Comparison of ENCODE assay signal across 24 cellular contexts in genomic region chr6:17901493-17901892, GRCh38.
DNase-seq lines count a peak whose midpoint lies in the region; ATAC-seq and TF ChIP-seq lines count a peak whose summit lies in the region.
"Had no signal": no experiment of that assay in that cellular context is flagged by ENCODE, and none has a peak within 500 bp of the region (broad histone marks: within the 10 kb centered on the region; RNA-seq: fewer than 3 reads in every experiment).

No MANE protein-coding gene starts in this region.

- no peak for TF ChIP-seq RAD21 in IMR-90 (IDR thresholded peaks at IDR 0.05; ENCODE audit: low read length)

- TF ChIP-seq POLR2A in IMR-90 (IDR thresholded peaks at IDR 0.05; ENCODE audit: low read depth, low read length), result no peak

- peaks cover 6% of the 10 kb centered on the region; the same call in 1 of the 2 replicates for H3K9me1 ChIP-seq in IMR-90 (ENCODE audit: insufficient read depth, low read length)

- in situ Hi-C loops in IMR-90 (cut with MboI; ENCODE audit: low sequenced_read_pairs), result no loop called here

- H2BK15ac ChIP-seq in IMR-90 (ENCODE audit: low read depth, low read length), result no peak overlapping the region

- dilution Hi-C loops in IMR-90 (cut with HindIII; ENCODE audit: low sequenced_read_pairs, unreplicated experiment), result no loop called here

- CTCF ChIA-PET in HEK293 (lab: Yijun Ruan, JAX), result interaction anchor here (0.6 to 1.6 kb wide), 3 partner anchors 26 to 246 kb away, joined by 4 to 5 read pairs (median 4); partner anchors contain the start of gene NHLRC1
- CTCF ChIA-PET in IMR-90 (lab: Yijun Ruan, JAX), result interaction anchor here (0.9 kb wide), 1 partner anchor 59 kb away, joined by 3 read pairs; no protein-coding TSS in a partner anchor

- H4K91ac ChIP-seq in IMR-90 (ENCODE audit: insufficient read depth, low read depth, low read length), result no peak overlapping the region

- H3K4me1 ChIP-seq in HEK293 (ENCODE audit: control insufficient read depth, insufficient read depth, low read length) (no peaks in the 10 kb centered on the region), IMR-90 (ENCODE audit: control insufficient read depth, insufficient read depth, low read length) (peaks cover 11% of the 10 kb centered on the region), smooth muscle cell (ENCODE audit: low read depth) (peaks cover 4% of the 10 kb centered on the region)
- H3K4me1 ChIP-seq: BE2C, BLaER1 had no signal

- H3K9ac ChIP-seq in IMR-90 (ENCODE audit: low read depth, low read length) (no peak overlapping the region), smooth muscle cell (ENCODE audit: low read depth) (no peak overlapping the region)
- H3K9ac ChIP-seq: BLaER1 had no signal

- H2BK5ac ChIP-seq in IMR-90 (ENCODE audit: low read depth, low read length, poor library complexity, severe bottlenecking), result no peak overlapping the region

- no peak overlapping the region for H3K27ac Mint-ChIP-seq in activated T-helper 1 cell treated with anti-CD3 and anti-CD28 coated beads, Interleukin-12 subunit alpha, Interleukin-12 subunit beta, Interleukin-2, Interleukin-4 antibody, amounts not matched to agents 30 ng/mL and 10 ng/mL and 1 ng/mL, durations not matched to agents 14 hours and 24 hours and 36 hours
- H3K27ac Mint-ChIP-seq: CD14-positive monocyte; CD4-positive, alpha-beta memory T cell; CD4-positive, CD25-positive, alpha-beta regulatory T cell; CD8-positive, alpha-beta memory T cell had no signal

- H3K4me3 Mint-ChIP-seq in activated T-helper 1 cell treated with anti-CD3 and anti-CD28 coated beads, Interleukin-12 subunit alpha, Interleukin-12 subunit beta, Interleukin-2, Interleukin-4 antibody, amounts not matched to agents 30 ng/mL and 10 ng/mL and 1 ng/mL, durations not matched to agents 14 hours and 24 hours and 36 hours, result no peak overlapping the region
- H3K4me3 Mint-ChIP-seq: CD14-positive monocyte; CD4-positive, alpha-beta memory T cell; CD4-positive, CD25-positive, alpha-beta regulatory T cell; CD8-positive, alpha-beta memory T cell had no signal

- POLR2A ChIA-PET in HEK293 (lab: Yijun Ruan, JAX) (no interaction called here), IMR-90 (lab: Charles Lee; ENCODE audit: unreplicated experiment) (no interaction called here)

- no peak overlapping the region for H3K18ac ChIP-seq in IMR-90 (ENCODE audit: low read depth, low read length)

- no peak overlapping the region for H2BK120ac ChIP-seq in IMR-90 (ENCODE audit: low read depth, low read length)

- H3K4ac ChIP-seq in IMR-90 (ENCODE audit: low read depth, low read length), result no peak overlapping the region

- TF ChIP-seq CTCF in HEK293 (tag by site-specific recombination; IDR thresholded peaks at IDR 0.05), result no peak
- TF ChIP-seq CTCF in IMR-90 (conservative IDR thresholded peaks at IDR 0.05; ENCODE audit: low read depth, low read length), result no peak
- TF ChIP-seq CTCF in smooth muscle cell (IDR thresholded peaks at IDR 0.05; ENCODE audit: borderline replicate concordance, insufficient read depth, poor library complexity, severe bottlenecking), result no peak

- H3K14ac ChIP-seq in IMR-90 (replicated peaks; ENCODE audit: low read depth, low read length), result 0 out of 2 replicates have a peak overlapping the region, but pooled peaks have one; percentile 2

- H3K27ac ChIP-seq in HEK293 (ENCODE audit: extremely low read depth, low read depth, low read length) (no peak overlapping the region), IMR-90 (ENCODE audit: insufficient read depth, low read length) (no peak overlapping the region), smooth muscle cell (ENCODE audit: low read depth) (peak overlapping the region; percentile 22)
- H3K27ac ChIP-seq: BLaER1 had no signal

- H3K4me2 ChIP-seq in IMR-90 (ENCODE audit: low read depth, low read length), result no peak overlapping the region
- no peak overlapping the region for H3K4me2 ChIP-seq in smooth muscle cell
- H3K4me2 ChIP-seq: BLaER1 had no signal

- H3K79me1 ChIP-seq in IMR-90 (ENCODE audit: low read depth in 1 of 2, low read length in 2 of 2), result peaks cover 26 to 66% of the 10 kb centered on the region in 2 experiments

- no peak overlapping the region for H2AK9ac ChIP-seq in IMR-90 (replicated peaks; ENCODE audit: low read depth, low read length, poor library complexity)

- H3K23ac ChIP-seq in IMR-90 (ENCODE audit: low read depth, low read length), result no peak overlapping the region

- DNase-seq in IMR-90 (no peak), smooth muscle cell (lab: John Stamatoyannopoulos, UW; ENCODE audit: unreplicated experiment) (no peak), HuH-7 (ENCODE audit: low spot score) (no peak), epidermal melanocyte (ENCODE audit: insufficient read length, low spot score) (no peak)
- no peak for DNase-seq in activated T-helper 1 cell treated with anti-CD3 and anti-CD28 coated beads, Interleukin-12 subunit alpha, Interleukin-12 subunit beta, Interleukin-2, Interleukin-4 antibody, amounts not matched to agents 30 ng/mL and 10 ng/mL and 1 ng/mL, durations not matched to agents 14 hours and 24 hours and 36 hours (ENCODE audit: low spot score)
- DNase-seq: 8988T; ACHN; BE2C; C1 segment of cervical spinal cord; CD4-positive, alpha-beta memory T cell; CD4-positive, CD25-positive, alpha-beta regulatory T cell; CD8-positive, alpha-beta memory T cell; COR-L47; DMS 273 treated with DMSO at 0.1 percent for 48 hours; DMS153; DMS53; DMS79; DND-41; EL; GDM1 had no signal

- H3K36me3 ChIP-seq in HEK293 (ENCODE audit: control insufficient read depth in 2 of 2, insufficient read depth in 1 of 2, low read length in 2 of 2) (no peaks in the 10 kb centered on the region), IMR-90 (ENCODE audit: control insufficient read depth, insufficient read depth, low read length) (peaks cover 3% of the 10 kb centered on the region; the same call in 1 of the 2 replicates), smooth muscle cell (ENCODE audit: low read depth) (peaks cover 12% of the 10 kb centered on the region)
- H3K36me3 ChIP-seq: BE2C had no signal

- H3K4me3 ChIP-seq in HEK293 (ENCODE audit: low read depth, low read length) (no peak overlapping the region), IMR-90 (ENCODE audit: insufficient read depth, low read depth, low read length) (no peak overlapping the region), smooth muscle cell (no peak overlapping the region)
- H3K4me3 ChIP-seq: BLaER1, GM12878 had no signal

- ATAC-seq in IMR-90 (ENCODE audit: low read depth), result no peak
- ATAC-seq: GM12878 had no signal

- H2AK5ac ChIP-seq in IMR-90 (ENCODE audit: low read depth, low read length), result no peak overlapping the region

- H3K27me3 ChIP-seq in IMR-90 (ENCODE audit: control insufficient read depth, insufficient read depth, low read length) (no peaks in the 10 kb centered on the region), smooth muscle cell (ENCODE audit: low read depth) (no peaks in the 10 kb centered on the region)
- H3K27me3 ChIP-seq: BE2C, BLaER1 had no signal

- H4K5ac ChIP-seq in IMR-90 (ENCODE audit: low read depth, low read length), result no peak overlapping the region

- no peak overlapping the region for H2BK20ac ChIP-seq in IMR-90 (ENCODE audit: low read depth, low read length)

- H3K27me3 Mint-ChIP-seq in activated T-helper 1 cell treated with anti-CD3 and anti-CD28 coated beads, Interleukin-12 subunit alpha, Interleukin-12 subunit beta, Interleukin-2, Interleukin-4 antibody, amounts not matched to agents 30 ng/mL and 10 ng/mL and 1 ng/mL, durations not matched to agents 14 hours and 24 hours and 36 hours (ENCODE audit: insufficient read depth), result peaks cover 12% of the 10 kb centered on the region

- H2AFZ ChIP-seq in IMR-90 (replicated peaks; ENCODE audit: low read length, poor library complexity), result no peak overlapping the region
- no peak overlapping the region for H2AFZ ChIP-seq in smooth muscle cell (ENCODE audit: low read depth)

- no peaks in the 10 kb centered on the region for H3K9me3 ChIP-seq in HEK293 (ENCODE audit: control insufficient read depth, insufficient read depth, low read depth, low read length)
- H3K9me3 ChIP-seq in IMR-90 (ENCODE audit: control insufficient read depth, insufficient read depth, low read length), result peaks cover 4% of the 10 kb centered on the region; the same call in 1 of the 2 replicates
- H3K9me3 ChIP-seq in smooth muscle cell (replicated peaks; ENCODE audit: low read depth), result no peaks in the 10 kb centered on the region
- H3K9me3 ChIP-seq: BE2C had no signal

- peaks cover 9% of the 10 kb centered on the region for H3K9me3 Mint-ChIP-seq in activated T-helper 1 cell treated with anti-CD3 and anti-CD28 coated beads, Interleukin-12 subunit alpha, Interleukin-12 subunit beta, Interleukin-2, Interleukin-4 antibody, amounts not matched to agents 30 ng/mL and 10 ng/mL and 1 ng/mL, durations not matched to agents 14 hours and 24 hours and 36 hours

- no peaks in the 10 kb centered on the region; the same call in 1 of the 2 replicates for H4K20me1 ChIP-seq in IMR-90 (ENCODE audit: insufficient read depth, low read length)
- H4K20me1 ChIP-seq in smooth muscle cell (ENCODE audit: low read depth), result no peaks in the 10 kb centered on the region
- H4K20me1 ChIP-seq: BLaER1 had no signal

- H3K79me2 ChIP-seq in smooth muscle cell (ENCODE audit: low read depth), result peaks cover 37% of the 10 kb centered on the region

- no peak overlapping the region for H3K56ac ChIP-seq in IMR-90 (ENCODE audit: extremely low read depth, insufficient read depth, low read length)

- no peak overlapping the region for H4K8ac ChIP-seq in IMR-90 (ENCODE audit: low read depth in 2 of 2, low read length in 2 of 2)

- H3F3A ChIP-seq in smooth muscle cell (ENCODE audit: low read depth), result peaks cover 8% of the 10 kb centered on the region

- no peaks in the 10 kb centered on the region for H3K36me3 Mint-ChIP-seq in activated T-helper 1 cell treated with anti-CD3 and anti-CD28 coated beads, Interleukin-12 subunit alpha, Interleukin-12 subunit beta, Interleukin-2, Interleukin-4 antibody, amounts not matched to agents 30 ng/mL and 10 ng/mL and 1 ng/mL, durations not matched to agents 14 hours and 24 hours and 36 hours (ENCODE audit: low read depth)
- H3K36me3 Mint-ChIP-seq: CD4-positive, CD25-positive, alpha-beta regulatory T cell had no signal

- no TSS peak for BruUV-seq in IMR-90 (replicated peaks; lab: Mats Ljungman, UMichigan)

- H3K4me1 Mint-ChIP-seq in activated T-helper 1 cell treated with anti-CD3 and anti-CD28 coated beads, Interleukin-12 subunit alpha, Interleukin-12 subunit beta, Interleukin-2, Interleukin-4 antibody, amounts not matched to agents 30 ng/mL and 10 ng/mL and 1 ng/mL, durations not matched to agents 14 hours and 24 hours and 36 hours (ENCODE audit: low read depth), result no peaks in the 10 kb centered on the region
- H3K4me1 Mint-ChIP-seq: CD4-positive, alpha-beta memory T cell; CD4-positive, CD25-positive, alpha-beta regulatory T cell; CD8-positive, alpha-beta memory T cell had no signal

- intact Hi-C loops in IMR-90 (cut with micrococcal nuclease), result no loop called here
- intact Hi-C loops in activated T-helper 1 cell treated with anti-CD3 and anti-CD28 coated beads, Interleukin-12 subunit alpha, Interleukin-12 subunit beta, Interleukin-2, Interleukin-4 antibody, amounts not matched to agents 30 ng/mL and 10 ng/mL and 1 ng/mL, durations not matched to agents 14 hours and 24 hours and 36 hours (cut with micrococcal nuclease), result no loop called here

TF ChIP-seq in HEK293, 187 proteins besides CTCF, POLR2A, EP300 and RAD21 (continues in another document):
- TF ChIP-seq ZBTB17 (tag by site-specific recombination; IDR thresholded peaks at IDR 0.05), result no peak
